8 cellular contexts compared by ENCODE assay signal in the genomic region with DNA sequence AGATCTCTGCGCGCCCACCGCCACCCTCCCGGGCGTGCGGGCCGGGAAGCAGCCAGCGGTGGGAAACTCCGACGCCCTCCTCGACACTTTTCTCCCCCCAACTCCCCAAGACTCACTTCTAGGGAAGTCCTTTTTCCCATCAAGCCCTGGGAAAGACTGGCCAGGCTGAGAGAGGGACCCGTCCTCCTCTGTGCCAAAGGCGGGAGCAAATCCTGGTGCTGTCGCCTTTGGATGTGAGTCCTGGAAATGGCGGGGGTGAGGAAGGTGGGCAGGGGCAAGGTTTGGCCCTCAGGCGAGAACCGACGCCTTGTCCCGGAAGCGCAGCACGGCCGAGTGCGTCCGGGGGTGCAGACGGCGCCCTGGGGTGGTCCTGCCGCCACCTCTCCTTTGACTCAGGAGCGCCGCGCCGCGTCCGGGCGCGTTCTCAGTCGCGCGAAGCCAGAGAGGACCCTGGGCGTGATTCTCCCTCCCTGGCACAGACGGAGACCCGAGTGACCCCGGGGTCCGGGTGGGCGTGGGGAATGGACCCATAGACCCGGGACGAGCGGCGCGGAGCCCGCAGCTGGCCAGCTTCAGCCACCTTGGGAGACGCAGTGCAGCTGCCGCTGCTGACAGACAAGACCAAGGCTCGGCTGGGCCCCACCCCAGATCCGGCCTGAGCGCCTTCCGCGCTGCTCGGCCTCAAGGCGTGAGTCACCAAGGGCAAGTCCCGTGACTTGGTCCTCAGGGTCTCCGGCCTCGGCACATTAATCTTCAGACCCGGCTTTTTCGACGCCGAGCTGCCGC. TPM values are rescaled to one million over a fixed set of nuclear protein-coding genes. Genes with fewer than 3 reads are reported as not detected.
DNase-seq lines count a peak whose midpoint lies in the region; ATAC-seq and TF ChIP-seq lines count a peak whose summit lies in the region.

No MANE protein-coding gene starts in this region.

- H2AFZ ChIP-seq in Loucy (ENCODE audit: low read length) = peak overlapping the region; percentile 83
- peak overlapping the region; percentile 82 for H2AFZ ChIP-seq in osteoblast (ENCODE audit: low read length)

- TF ChIP-seq POLR2A in gastroesophageal sphincter (IDR thresholded peaks at IDR 0.05) = peak; percentile 28 to 57

- no peaks in the 10 kb centered on the region for H3F3A ChIP-seq in Loucy (ENCODE audit: low read depth)

- H3K36me3 ChIP-seq in Loucy (ENCODE audit: insufficient read depth, low read length) (no peaks in the 10 kb centered on the region), gastroesophageal sphincter (peaks cover 0 to 22% of the 10 kb centered on the region in 2 donors), osteoblast (ENCODE audit: insufficient read depth, low read length) (peaks cover 14% of the 10 kb centered on the region)

- no peak for TF ChIP-seq EP300 in gastroesophageal sphincter (IDR thresholded peaks at IDR 0.05)

- H3K27me3 ChIP-seq in Loucy (ENCODE audit: insufficient read depth, low read length, poor library complexity, severe bottlenecking) (no peaks in the 10 kb centered on the region), gastroesophageal sphincter (peaks cover 88% of the 10 kb centered on the region), osteoblast (ENCODE audit: insufficient read depth, low read length) (no peaks in the 10 kb centered on the region)

- H3K9ac ChIP-seq in Loucy (ENCODE audit: low read depth, low read length, poor library complexity, severe bottlenecking) = peak overlapping the region; percentile 80

- no peaks in the 10 kb centered on the region for H3K9me2 ChIP-seq in Loucy (replicated peaks; ENCODE audit: low read depth, low read length)

- peak overlapping the region; percentile 99 for H3K4me2 ChIP-seq in Loucy (ENCODE audit: low read depth, low read length, poor library complexity, severe bottlenecking)
- peak overlapping the region; percentile 91 for H3K4me2 ChIP-seq in osteoblast (ENCODE audit: insufficient read depth, low read length)

- peak; percentile 24 for ATAC-seq in GM21528 (IDR thresholded peaks at IDR 0.05; ENCODE audit: low FRiP score, unreplicated experiment)
- peak; percentile 63 for ATAC-seq in gastroesophageal sphincter
- no peak for ATAC-seq in GM18858 (IDR thresholded peaks at IDR 0.05; ENCODE audit: unreplicated experiment)

- peaks cover 23% of the 10 kb centered on the region for H3K79me2 ChIP-seq in Loucy (ENCODE audit: insufficient read depth, low read length)
- peaks cover 41% of the 10 kb centered on the region for H3K79me2 ChIP-seq in osteoblast (ENCODE audit: insufficient read depth, low read length)

- no CpG with 5 or more reads among the region's 67 CpGs for WGBS in gastroesophageal sphincter (ENCODE audit: low coverage in 1 of 2), 2 donors

- H4K20me1 ChIP-seq in Loucy (ENCODE audit: insufficient read depth, low read length, poor library complexity, severe bottlenecking) (no peaks in the 10 kb centered on the region), osteoblast (ENCODE audit: insufficient read depth, low read length) (no peaks in the 10 kb centered on the region)

- peak; percentile 46 for DNase-seq in GDM1 (lab: John Stamatoyannopoulos, UW)
- peak; percentile 71 to 76 for DNase-seq in activated T-cell treated with anti-CD3 and anti-CD28 coated beads, Interleukin-2, amount 50 U/mL, for 48 hours
- DNase-seq in osteoblast (ENCODE audit: insufficient read length, low spot score, missing footprints) = peak; percentile 99
- no peak for DNase-seq in NCI-H1436 (lab: John Stamatoyannopoulos, UW)

- H3K27ac ChIP-seq in gastroesophageal sphincter = peak overlapping the region in 3 of 4 donors; percentile 55 to 81 (median 65)
- peak overlapping the region; percentile 81 for H3K27ac ChIP-seq in osteoblast (ENCODE audit: low read depth, low read length)

- TF ChIP-seq CTCF in Loucy (conservative IDR thresholded peaks at IDR 0.05; ENCODE audit: low read length) = peak; percentile 53
- TF ChIP-seq CTCF in gastroesophageal sphincter (IDR thresholded peaks at IDR 0.05) = peak in 1 of 4 experiments; percentile 37
- TF ChIP-seq CTCF in osteoblast (IDR thresholded peaks at IDR 0.05; ENCODE audit: extremely low read depth, low read depth, low read length) = peak; percentile 16

- H3K9me3 ChIP-seq in Loucy (ENCODE audit: insufficient read depth, low read depth, low read length) (no peaks in the 10 kb centered on the region), gastroesophageal sphincter (no peaks in the 10 kb centered on the region), osteoblast (ENCODE audit: low read depth, low read length) (no peaks in the 10 kb centered on the region)

- H3K4me3 ChIP-seq in Loucy (ENCODE audit: low read length, poor library complexity, severe bottlenecking) (peak overlapping the region; percentile 77), gastroesophageal sphincter (peak overlapping the region; percentile 21 to 57), osteoblast (ENCODE audit: insufficient read depth, low read length) (peak overlapping the region; percentile 80)

- peaks cover 20% of the 10 kb centered on the region for H3K4me1 ChIP-seq in Loucy (ENCODE audit: insufficient read depth, low read length, poor library complexity, severe bottlenecking)
- peaks cover 0 to 76% (median 37%) of the 10 kb centered on the region in 3 donors for H3K4me1 ChIP-seq in gastroesophageal sphincter
- H3K4me1 ChIP-seq in osteoblast (ENCODE audit: insufficient read depth, low read length) = peaks cover 53% of the 10 kb centered on the region

RNA-seq across cellular contexts. Expression of gene LBX2, which starts 3.5 kb away (rescaled TPM):
- under 1 TPM in 2 of 4 donors, not detected in 2; 0.40 to 0.58 TPM for total RNA-seq in gastroesophageal sphincter
- total RNA-seq in osteoblast = 4.1 and 5.4 TPM in 2 replicates

RNA-seq across cellular contexts. Expression of gene PCGF1, which starts 4.6 kb away (rescaled TPM):
- total RNA-seq in gastroesophageal sphincter = 10 to 100 TPM in 3 of 4 donors, 1 to 10 TPM in 1; 9.6 to 24.0 (median 18.2) TPM
- total RNA-seq in osteoblast = 22.4 and 26.5 TPM in 2 replicates

RNA-seq across cellular contexts. Expression of gene TLX2, which starts 11.3 kb away (rescaled TPM):
- under 1 TPM in 2 of 4 donors, not detected in 2; 0.27 to 0.94 TPM for total RNA-seq in gastroesophageal sphincter
- under 0.01 and 0.36 TPM in 2 replicates for total RNA-seq in osteoblast

RNA-seq across cellular contexts. Expression of gene TTC31, which starts 20.0 kb away (rescaled TPM):
- total RNA-seq in gastroesophageal sphincter (10 to 100 TPM; 16.5 to 27.2 (median 19.5) TPM), osteoblast (17.0 and 18.3 TPM in 2 replicates)

RNA-seq across cellular contexts. Expression of gene CCDC142, which starts 20.1 kb away (rescaled TPM):
- total RNA-seq in gastroesophageal sphincter (10 to 100 TPM in 3 of 4 donors, 1 to 10 TPM in 1; 7.3 to 41.6 (median 13.7) TPM), osteoblast (32.4 and 32.6 TPM in 2 replicates)
